Comparison of ENCODE assay signal across 11 cellular contexts in the genomic region with DNA sequence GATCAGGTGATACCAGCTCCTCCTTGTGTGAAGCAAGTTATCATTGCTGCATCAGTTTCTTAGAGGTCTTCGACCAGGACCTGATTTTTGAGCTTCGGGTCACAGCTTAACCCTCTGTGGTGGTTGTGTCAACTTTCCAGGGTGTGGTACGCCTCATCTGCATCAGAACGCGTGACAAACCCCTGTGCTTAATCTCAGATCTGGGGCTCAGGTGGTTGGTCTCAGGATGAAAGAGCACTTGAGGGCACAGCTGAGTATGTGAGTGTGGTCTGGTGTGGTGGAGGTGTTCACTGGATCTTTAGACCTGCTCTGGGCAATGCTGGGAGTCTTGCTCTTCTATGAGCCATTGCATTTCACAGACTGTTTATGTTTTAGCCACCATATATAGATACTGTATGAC.
DNase-seq lines count a peak whose midpoint lies in the region; ATAC-seq, FAIRE-seq and TF ChIP-seq lines count a peak whose summit lies in the region.
"Had no signal": no experiment of that assay in that cellular context is flagged by ENCODE, and none has a peak within 500 bp of the region (broad histone marks: within the 10 kb centered on the region; RNA-seq: fewer than 3 reads in every experiment).

No MANE protein-coding gene starts in this region.

- H3K27me3 Mint-ChIP-seq in activated CD4-positive, alpha-beta T cell treated with anti-CD3 and anti-CD28 coated beads, Interleukin-2, amount 10 ng/mL, durations not matched to agents 7 days and 5 days, result no peaks in the 10 kb centered on the region
- H3K27me3 Mint-ChIP-seq in activated naive CD4-positive, alpha-beta T cell treated with anti-CD3 and anti-CD28 coated beads for 36 hours (ENCODE audit: low read depth), result no peaks in the 10 kb centered on the region
- H3K27me3 Mint-ChIP-seq: naive B cell had no signal

- CTCF ChIA-PET in activated CD4-positive, alpha-beta T cell treated with anti-CD3 and anti-CD28 coated beads, Interleukin-2, amount 10 ng/mL, durations not matched to agents 7 days and 5 days (lab: Charles Lee), result interaction anchor here (0.9 to 1.5 kb wide), 9 partner anchors 11 to 66 kb away, joined by 3 to 4 read pairs (median 3); partner anchors contain the start of genes NMRK1 and OSTF1
- CTCF ChIA-PET in activated naive CD4-positive, alpha-beta T cell treated with anti-CD3 and anti-CD28 coated beads for 36 hours (lab: Charles Lee), result interaction anchor here (0.6 to 1.4 kb wide), 2 partner anchors 33 to 849 kb away, joined by 3 to 5 read pairs; no protein-coding TSS in a partner anchor

- H3K36me3 Mint-ChIP-seq in activated CD4-positive, alpha-beta T cell treated with anti-CD3 and anti-CD28 coated beads, Interleukin-2, amount 10 ng/mL, durations not matched to agents 7 days and 5 days (ENCODE audit: low read depth), result peaks cover 65% of the 10 kb centered on the region
- H3K36me3 Mint-ChIP-seq in activated naive CD4-positive, alpha-beta T cell treated with anti-CD3 and anti-CD28 coated beads for 36 hours (ENCODE audit: low read depth), result peaks cover 1% of the 10 kb centered on the region

- intact Hi-C loops in activated naive CD4-positive, alpha-beta T cell treated with anti-CD3 and anti-CD28 coated beads for 36 hours (cut with micrococcal nuclease), result loop anchor here (1.0 to 5.0 kb wide), 7 partner anchors 10 to 870 kb away; partner anchors contain the start of gene PCSK5

- POLR2A ChIA-PET in activated CD4-positive, alpha-beta T cell treated with anti-CD3 and anti-CD28 coated beads, Interleukin-2, amount 10 ng/mL, durations not matched to agents 7 days and 5 days (lab: Charles Lee), result interaction anchor here (0.6 to 1.5 kb wide), 2 partner anchors 64 to 1242 kb away, joined by 4 to 6 read pairs; partner anchors contain the start of genes NMRK1, OSTF1 and RFK

- H3K4me1 Mint-ChIP-seq in activated CD4-positive, alpha-beta T cell treated with anti-CD3 and anti-CD28 coated beads, Interleukin-2, amount 10 ng/mL, durations not matched to agents 7 days and 5 days, result peaks cover 79% of the 10 kb centered on the region
- peaks cover 68% of the 10 kb centered on the region for H3K4me1 Mint-ChIP-seq in activated naive CD4-positive, alpha-beta T cell treated with anti-CD3 and anti-CD28 coated beads for 36 hours (ENCODE audit: low read depth)

- peak; percentile 52 for ATAC-seq in GM19452 (IDR thresholded peaks at IDR 0.05; ENCODE audit: unreplicated experiment)

- DNase-seq in activated CD4-positive, alpha-beta T cell treated with anti-CD3 and anti-CD28 coated beads, Interleukin-2, amount 10 ng/mL, durations not matched to agents 7 days and 5 days, result peak; percentile 77
- peak; percentile 72 for DNase-seq in activated naive CD4-positive, alpha-beta T cell treated with anti-CD3 and anti-CD28 coated beads for 36 hours
- DNase-seq in stimulated activated CD4-positive, alpha-beta T cell treated with anti-CD3 and anti-CD28 coated beads, TNF-alpha, amount 100 ng/mL, for 48 hours (ENCODE audit: low read depth in 3 of 3), result peak; percentile 26 to 67 (median 44)
- DNase-seq in Ammon's horn (ENCODE audit: low spot score) (no peak), kidney tubule cell (ENCODE audit: low spot score) (no peak), D721Med (ENCODE audit: insufficient read length, low spot score) (no peak), cortex of kidney (lab: John Stamatoyannopoulos, UW) (no peak)
- DNase-seq: naive B cell, NCI-H2029 had no signal

- no peaks in the 10 kb centered on the region for H3K9me3 Mint-ChIP-seq in activated CD4-positive, alpha-beta T cell treated with anti-CD3 and anti-CD28 coated beads, Interleukin-2, amount 10 ng/mL, durations not matched to agents 7 days and 5 days
- no peaks in the 10 kb centered on the region for H3K9me3 Mint-ChIP-seq in activated naive CD4-positive, alpha-beta T cell treated with anti-CD3 and anti-CD28 coated beads for 36 hours
- H3K9me3 Mint-ChIP-seq: naive B cell had no signal

- FAIRE-seq in D721Med (lab: Jason Lieb, UNC), result no peak
- FAIRE-seq: GM19239 had no signal

- H3K27ac Mint-ChIP-seq in activated CD4-positive, alpha-beta T cell treated with anti-CD3 and anti-CD28 coated beads, Interleukin-2, amount 10 ng/mL, durations not matched to agents 7 days and 5 days, result peak overlapping the region; percentile 92
- H3K27ac Mint-ChIP-seq in activated naive CD4-positive, alpha-beta T cell treated with anti-CD3 and anti-CD28 coated beads for 36 hours, result peak overlapping the region; percentile 50

- peak overlapping the region; percentile 9 for H3K4me3 Mint-ChIP-seq in activated CD4-positive, alpha-beta T cell treated with anti-CD3 and anti-CD28 coated beads, Interleukin-2, amount 10 ng/mL, durations not matched to agents 7 days and 5 days
- H3K4me3 Mint-ChIP-seq in activated naive CD4-positive, alpha-beta T cell treated with anti-CD3 and anti-CD28 coated beads for 36 hours, result peak overlapping the region; percentile 14
- H3K4me3 Mint-ChIP-seq: naive B cell had no signal

- TF ChIP-seq CTCF in D721Med (IDR thresholded peaks at IDR 0.05; ENCODE audit: insufficient read depth, missing control alignments), result no peak

Comparison
In these comparisons a context has a peak if more than half of its experiments do, and no peak if none do; other contexts are left out.
1. DNase-seq: peak in activated CD4-positive, alpha-beta T cell treated with anti-CD3 and anti-CD28 coated beads, Interleukin-2, amount 10 ng/mL, durations not matched to agents 7 days and 5 days (single experiment), activated naive CD4-positive, alpha-beta T cell treated with anti-CD3 and anti-CD28 coated beads for 36 hours (single experiment) and stimulated activated CD4-positive, alpha-beta T cell treated with anti-CD3 and anti-CD28 coated beads, TNF-alpha, amount 100 ng/mL, for 48 hours (3 of 3); none in Ammon's horn (single experiment), kidney tubule cell (single experiment), D721Med (single experiment) and cortex of kidney (single experiment).